8 cellular contexts compared by ENCODE assay signal in the genomic region with DNA sequence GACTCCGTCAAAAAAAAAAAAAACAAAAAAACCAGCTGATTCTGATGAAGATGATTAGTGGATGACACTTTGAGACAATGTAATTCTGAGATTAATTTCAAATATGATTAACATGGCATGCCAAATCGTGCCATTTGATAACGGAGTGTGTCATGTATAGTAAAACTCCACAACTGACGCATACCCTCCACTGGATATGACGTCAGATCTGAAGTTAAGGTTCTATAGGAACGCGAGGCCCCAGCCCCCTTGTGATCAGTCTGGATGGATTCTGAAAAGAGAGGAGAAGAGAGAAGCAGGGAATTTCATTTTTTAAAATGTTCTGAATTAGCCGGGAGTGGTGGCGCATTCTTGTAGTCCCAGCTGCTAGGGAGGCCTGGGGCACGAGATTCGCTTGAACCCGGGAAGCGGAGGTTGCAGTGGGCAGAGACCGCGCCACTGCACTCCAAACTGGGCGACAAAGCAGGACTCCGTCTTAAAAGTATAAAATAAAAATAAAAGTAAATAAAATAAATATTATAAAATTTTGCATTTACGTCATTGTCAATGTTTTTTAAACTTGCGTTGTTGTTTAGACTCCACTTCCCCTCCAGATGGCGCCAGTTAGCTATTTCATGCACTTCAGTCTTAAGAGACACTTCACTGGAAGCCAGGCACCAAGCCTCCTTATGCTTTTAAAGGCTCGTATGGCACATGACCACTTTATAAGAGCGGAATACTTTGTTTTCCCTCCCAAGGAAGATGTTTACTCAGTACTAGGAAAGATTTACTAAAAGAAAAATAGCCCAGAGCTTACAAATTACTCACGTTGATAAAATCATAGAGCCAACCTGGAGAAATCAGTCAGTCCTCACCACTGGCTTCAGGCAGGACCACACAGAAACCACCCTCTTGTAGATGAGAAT.
DNase-seq lines count a peak whose midpoint lies in the region; ATAC-seq and TF ChIP-seq lines count a peak whose summit lies in the region.

No MANE protein-coding gene starts in this region.

- ATAC-seq in HG03159 (IDR thresholded peaks at IDR 0.05; ENCODE audit: unreplicated experiment) (peak; percentile 84), HG03439 (IDR thresholded peaks at IDR 0.05; ENCODE audit: unreplicated experiment) (no peak)

- peak; percentile 79 for TF ChIP-seq CTCF in GM10266 (IDR thresholded peaks at IDR 0.05; ENCODE audit: control insufficient read depth, insufficient read depth, low read depth, missing control alignments)

- peak; percentile 44 for DNase-seq in GM10266 (ENCODE audit: extremely low spot score)
- peak; percentile 59 to 83 for DNase-seq in NCI-H446 (lab: John Stamatoyannopoulos, UW)
- peak; percentile 73 for DNase-seq in activated CD4-positive, alpha-beta T cell treated with anti-CD3 and anti-CD28 coated beads for 48 hours
- DNase-seq in dermis microvascular lymphatic vessel endothelial cell (ENCODE audit: low read depth in 2 of 2), result peak; percentile 64 to 84
- DNase-seq in medulla oblongata (ENCODE audit: extremely low spot score), result peak; percentile 87
- DNase-seq in stimulated activated CD8-positive, alpha-beta memory T cell treated with anti-CD3 and anti-CD28 coated beads, Interleukin-2, amount 100 ng/mL, for 48 hours (ENCODE audit: low read depth in 2 of 2), result peak; percentile 32 to 38

Comparison
In these comparisons a context has a peak if more than half of its experiments do, and no peak if none do; other contexts are left out.
1. DNase-seq: peak in every context shown above with its lines; median percentile 87 in medulla oblongata; 74 in dermis microvascular lymphatic vessel endothelial cell; 73 in activated CD4-positive, alpha-beta T cell treated with anti-CD3 and anti-CD28 coated beads for 48 hours; 71 in NCI-H446; 44 in GM10266; 35 in stimulated activated CD8-positive, alpha-beta memory T cell treated with anti-CD3 and anti-CD28 coated beads, Interleukin-2, amount 100 ng/mL, for 48 hours.